ENCODE assay signal across 23 cellular contexts in genomic region chr1:14763977-14764376, GRCh38.
"Had no signal": no experiment of that assay in that cellular context is flagged by ENCODE, and none has a peak within 500 bp of the region (broad histone marks: within the 10 kb centered on the region; RNA-seq: fewer than 3 reads in every experiment).

No MANE protein-coding gene starts in this region.

- H3K4me1 ChIP-seq: colonic mucosa, esophagus muscularis mucosa, gastrocnemius medialis, heart right ventricle, left lung, lower lobe of right lung had no signal

- H3K4me3 Mint-ChIP-seq: dendritic cell treated with granulocyte-macrophage colony-stimulating factor and Interleukin-4, amounts not matched to agents 40 ng/mL and 50 ng/mL, for 4 days; effector memory CD8-positive, alpha-beta T cell; memory B cell; naive thymus-derived CD4-positive, alpha-beta T cell had no signal

- H3K27me3 Mint-ChIP-seq: dendritic cell treated with granulocyte-macrophage colony-stimulating factor and Interleukin-4, amounts not matched to agents 40 ng/mL and 50 ng/mL, for 4 days had no signal

- H3K9me3 ChIP-seq: colonic mucosa, esophagus muscularis mucosa, gastrocnemius medialis, heart right ventricle, left lung, lower lobe of right lung had no signal

- H3K36me3 Mint-ChIP-seq: memory B cell had no signal

- H3K27ac Mint-ChIP-seq: dendritic cell treated with granulocyte-macrophage colony-stimulating factor and Interleukin-4, amounts not matched to agents 40 ng/mL and 50 ng/mL, for 4 days; effector memory CD8-positive, alpha-beta T cell; memory B cell; naive thymus-derived CD4-positive, alpha-beta T cell had no signal

- FAIRE-seq: endothelial cell of umbilical vein, islet of Langerhans, keratinocyte had no signal

- H3K4me3 ChIP-seq: colonic mucosa, esophagus muscularis mucosa, gastrocnemius medialis, heart right ventricle, left lung, lower lobe of right lung had no signal

- ATAC-seq: effector memory CD8-positive, alpha-beta T cell; foreskin keratinocyte; gastrocnemius medialis; heart right ventricle; left cardiac atrium; left lung; left ventricle myocardium superior; lower lobe of right lung; naive thymus-derived CD4-positive, alpha-beta T cell had no signal

- DNase-seq: colonic mucosa; cortex of kidney; effector CD8-positive, alpha-beta T cell; effector memory CD8-positive, alpha-beta T cell; foreskin keratinocyte; gastrocnemius medialis; glutamatergic neuron; head of caudate nucleus; heart right ventricle; hippocampal formation; left cardiac atrium; left lung; left ventricle myocardium superior; lower lobe of right lung; mesendoderm; midbrain; naive thymus-derived CD4-positive, alpha-beta T cell had no signal

- H3K27me3 ChIP-seq: colonic mucosa, foreskin keratinocyte, gastrocnemius medialis, left lung had no signal

- H3K4me1 Mint-ChIP-seq: naive thymus-derived CD4-positive, alpha-beta T cell had no signal

- H3K27ac ChIP-seq: colonic mucosa, esophagus muscularis mucosa, foreskin keratinocyte, gastrocnemius medialis, heart right ventricle, left lung, lower lobe of right lung had no signal

- H3K9me3 Mint-ChIP-seq: dendritic cell treated with granulocyte-macrophage colony-stimulating factor and Interleukin-4, amounts not matched to agents 40 ng/mL and 50 ng/mL, for 4 days; effector memory CD8-positive, alpha-beta T cell had no signal

- H3K36me3 ChIP-seq: colonic mucosa, esophagus muscularis mucosa, gastrocnemius medialis, heart right ventricle, left lung, lower lobe of right lung had no signal
